ENCODE assay signal across 10 cellular contexts in genomic region chr2:205700331-205701132, GRCh38. TPM values are rescaled to one million over a fixed set of nuclear protein-coding genes. Genes with fewer than 3 reads are reported as not detected.
DNase-seq lines count a peak whose midpoint lies in the region; ATAC-seq, FAIRE-seq and TF ChIP-seq lines count a peak whose summit lies in the region.
"Had no signal": no experiment of that assay in that cellular context is flagged by ENCODE, and none has a peak within 500 bp of the region (broad histone marks: within the 10 kb centered on the region; RNA-seq: fewer than 3 reads in every experiment).

No MANE protein-coding gene starts in this region.

- peaks cover 3% of the 10 kb centered on the region for H3K4me1 Mint-ChIP-seq in activated naive CD4-positive, alpha-beta T cell treated with anti-CD3 and anti-CD28 coated beads for 36 hours (ENCODE audit: low read depth)
- H3K4me1 Mint-ChIP-seq: central memory CD8-positive, alpha-beta T cell had no signal

- no peak for DNase-seq in activated naive CD4-positive, alpha-beta T cell treated with anti-CD3 and anti-CD28 coated beads, Interleukin-2, amount 50 U/mL, for 72 hours (ENCODE audit: low spot score in 2 of 2)
- DNase-seq in activated naive CD4-positive, alpha-beta T cell treated with anti-CD3 and anti-CD28 coated beads for 36 hours, result no peak
- DNase-seq in foreskin melanocyte (peak; percentile 89), small intestine (peak; percentile 13), prostate gland (ENCODE audit: low spot score) (no peak), NCI-H1092 (lab: John Stamatoyannopoulos, UW) (no peak)

- no peaks in the 10 kb centered on the region for H3K36me3 Mint-ChIP-seq in activated naive CD4-positive, alpha-beta T cell treated with anti-CD3 and anti-CD28 coated beads, Interleukin-2, amount 50 U/mL, for 72 hours
- H3K36me3 Mint-ChIP-seq in activated naive CD4-positive, alpha-beta T cell treated with anti-CD3 and anti-CD28 coated beads for 36 hours (ENCODE audit: low read depth), result no peaks in the 10 kb centered on the region

- TF ChIP-seq POLR2A in prostate gland (IDR thresholded peaks at IDR 0.05), result no peak

- H3K36me3 ChIP-seq in small intestine (ENCODE audit: control insufficient read depth in 2 of 2, insufficient read depth in 2 of 2, low read length in 2 of 2) (no peaks in the 10 kb centered on the region), prostate gland (no peaks in the 10 kb centered on the region)

- H3K4me3 Mint-ChIP-seq in activated naive CD4-positive, alpha-beta T cell treated with anti-CD3 and anti-CD28 coated beads for 36 hours, result no peak overlapping the region
- H3K4me3 Mint-ChIP-seq: central memory CD8-positive, alpha-beta T cell had no signal

- TF ChIP-seq CTCF in prostate gland (IDR thresholded peaks at IDR 0.05), result no peak

- 50 to 57% (median 53%) methylated on average over 12 of the region's 12 CpGs for WGBS in small intestine, 3 donors
- WGBS in prostate gland, result 65% methylated on average over 12 of the region's 12 CpGs

- H3K9me3 ChIP-seq in small intestine (ENCODE audit: control insufficient read depth, low read depth) (no peaks in the 10 kb centered on the region), prostate gland (no peaks in the 10 kb centered on the region)

- no peaks in the 10 kb centered on the region for H3K27me3 Mint-ChIP-seq in activated naive CD4-positive, alpha-beta T cell treated with anti-CD3 and anti-CD28 coated beads for 36 hours (ENCODE audit: low read depth)

- peaks cover 2% of the 10 kb centered on the region in 2 donors for H3K4me1 ChIP-seq in small intestine (ENCODE audit: control insufficient read depth in 2 of 2, insufficient read depth in 1 of 2, low read depth in 1 of 2, low read length in 1 of 2)
- H3K4me1 ChIP-seq in prostate gland (replicated peaks), result no peaks in the 10 kb centered on the region

- CTCF ChIA-PET in activated naive CD4-positive, alpha-beta T cell treated with anti-CD3 and anti-CD28 coated beads for 36 hours (lab: Charles Lee), result no interaction called here

- peaks cover 0 to 4% of the 10 kb centered on the region in 2 donors for H3K9me3 Mint-ChIP-seq in activated naive CD4-positive, alpha-beta T cell treated with anti-CD3 and anti-CD28 coated beads, Interleukin-2, amount 50 U/mL, for 72 hours
- H3K9me3 Mint-ChIP-seq in activated naive CD4-positive, alpha-beta T cell treated with anti-CD3 and anti-CD28 coated beads for 36 hours, result no peaks in the 10 kb centered on the region
- H3K9me3 Mint-ChIP-seq: central memory CD8-positive, alpha-beta T cell had no signal

- no peak for FAIRE-seq in small intestine (lab: Jason Lieb, UNC)
- FAIRE-seq: G401.6 had no signal

- no peak overlapping the region for H3K4me3 ChIP-seq in small intestine (ENCODE audit: low read depth in 1 of 2, low read length in 2 of 2)
- H3K4me3 ChIP-seq in prostate gland, result no peak overlapping the region

- H3K27me3 ChIP-seq in small intestine (ENCODE audit: control insufficient read depth in 2 of 2, insufficient read depth in 2 of 2, low read length in 2 of 2) (no peaks in the 10 kb centered on the region), prostate gland (replicated peaks; ENCODE audit: insufficient read depth) (no peaks in the 10 kb centered on the region)

- peak overlapping the region in 1 of 2 donors; percentile 46 for H3K27ac ChIP-seq in small intestine (ENCODE audit: low read depth in 1 of 2, low read length in 1 of 2)
- H3K27ac ChIP-seq in prostate gland, result no peak overlapping the region

- H3K27ac Mint-ChIP-seq in activated naive CD4-positive, alpha-beta T cell treated with anti-CD3 and anti-CD28 coated beads, Interleukin-2, amount 50 U/mL, for 72 hours, result peak overlapping the region; percentile 22 to 64
- H3K27ac Mint-ChIP-seq in activated naive CD4-positive, alpha-beta T cell treated with anti-CD3 and anti-CD28 coated beads for 36 hours, result no peak overlapping the region

- intact Hi-C loops in activated naive CD4-positive, alpha-beta T cell treated with anti-CD3 and anti-CD28 coated beads for 36 hours (cut with micrococcal nuclease), result no loop called here
- intact Hi-C loops in prostate gland (cut with DNase I), result no loop called here

- ATAC-seq in activated naive CD4-positive, alpha-beta T cell treated with anti-CD3 and anti-CD28 coated beads, Interleukin-2, amount 50 U/mL, for 72 hours, result peak; percentile 71 to 84
- ATAC-seq in HG03095 (IDR thresholded peaks at IDR 0.05; ENCODE audit: unreplicated experiment) (peak; percentile 69), SK-N-SH treated with all-trans-retinoic acid at 6 μM for 48 hours (peak; percentile 82)

TF ChIP-seq in SK-N-SH treated with all-trans-retinoic acid at 6 μM for 48 hours, 23 proteins besides CTCF, POLR2A, EP300 and RAD21:
- TF ChIP-seq POU6F1 (CRISPR knock-in tag; IDR thresholded peaks at IDR 0.05; ENCODE audit: borderline replicate concordance, low read depth), result no peak
- no peak for TF ChIP-seq ZNF70 (CRISPR knock-in tag; IDR thresholded peaks at IDR 0.05)
- no peak for TF ChIP-seq PATZ1 (CRISPR knock-in tag; IDR thresholded peaks at IDR 0.05; ENCODE audit: borderline replicate concordance)
- peak; percentile 73 for TF ChIP-seq ZFP3 (CRISPR knock-in tag; IDR thresholded peaks at IDR 0.05)
- TF ChIP-seq PPARA (CRISPR knock-in tag; IDR thresholded peaks at IDR 0.05; ENCODE audit: borderline replicate concordance), result no peak
- TF ChIP-seq CSDC2 (CRISPR knock-in tag; IDR thresholded peaks at IDR 0.05), result 0 out of 2 replicates have a peak, but pooled peaks have one; percentile 34
- TF ChIP-seq ISL1 (CRISPR knock-in tag; IDR thresholded peaks at IDR 0.05), result no peak
- TF ChIP-seq ZNF8 (CRISPR knock-in tag; IDR thresholded peaks at IDR 0.05), result no peak
- no peak for TF ChIP-seq GLIS3 (CRISPR knock-in tag; IDR thresholded peaks at IDR 0.05)
- TF ChIP-seq ZC3H10 (CRISPR knock-in tag; IDR thresholded peaks at IDR 0.05), result no peak
- no peak for TF ChIP-seq BACH2 (CRISPR knock-in tag; IDR thresholded peaks at IDR 0.05; ENCODE audit: borderline replicate concordance)

RNA-seq across cellular contexts. Expression of gene NRP2, which starts 18.2 kb away (rescaled TPM):
- 1 to 10 TPM in 1 of 2 donors, under 1 TPM in 1; 0.59 to 3.0 TPM for total RNA-seq in activated naive CD4-positive, alpha-beta T cell treated with anti-CD3 and anti-CD28 coated beads, Interleukin-2, amount 50 U/mL, for 72 hours
- total RNA-seq in activated naive CD4-positive, alpha-beta T cell treated with anti-CD3 and anti-CD28 coated beads for 36 hours, result 1 to 10 TPM; 2.5 to 2.8 TPM
- 1 to 10 TPM in 1 of 3 donors, under 1 TPM in 2; 0.81 to 9.0 (median 0.89) TPM for polyA plus RNA-seq in small intestine
- total RNA-seq in prostate gland, result 10 to 100 TPM in 1 of 2 donors, 1 to 10 TPM in 1; 9.7 to 21.0 TPM

Comparison
In these comparisons a context has a peak if more than half of its experiments do, and no peak if none do; other contexts are left out.
1. DNase-seq: peak in foreskin melanocyte (single experiment) and small intestine (single experiment); none in activated naive CD4-positive, alpha-beta T cell treated with anti-CD3 and anti-CD28 coated beads, Interleukin-2, amount 50 U/mL, for 72 hours (0 of 2), activated naive CD4-positive, alpha-beta T cell treated with anti-CD3 and anti-CD28 coated beads for 36 hours (single experiment), prostate gland (single experiment) and NCI-H1092 (single experiment).
2. Peak in every context shown above with its lines, with median percentiles within 50 percentile points of each other: ATAC-seq.